ENCODE assay signal across 11 cellular contexts in genomic region chr10:119250641-119251314, GRCh38. TPM values are rescaled to one million over a fixed set of nuclear protein-coding genes. Genes with fewer than 3 reads are reported as not detected.
DNase-seq lines count a peak whose midpoint lies in the region; ATAC-seq and TF ChIP-seq lines count a peak whose summit lies in the region.
"Had no signal": no experiment of that assay in that cellular context is flagged by ENCODE, and none has a peak within 500 bp of the region (broad histone marks: within the 10 kb centered on the region; RNA-seq: fewer than 3 reads in every experiment).

No MANE protein-coding gene starts in this region.

- peaks cover 23% of the 10 kb centered on the region for H3K27me3 Mint-ChIP-seq in GM23338 (ENCODE audit: insufficient read depth, low read depth, poor library complexity)
- H3K27me3 Mint-ChIP-seq in T-helper 1 cell treated with Interleukin-12 subunit alpha and Interleukin-12 subunit beta and Interleukin-4 antibody, amounts not matched to agents 30 μg/mL and 1 μg/mL, for 36 hours (ENCODE audit: low read depth) = no peaks in the 10 kb centered on the region
- H3K27me3 Mint-ChIP-seq: central memory CD8-positive, alpha-beta T cell had no signal

- no peak overlapping the region for H2AFZ ChIP-seq in GM23338

- no peaks in the 10 kb centered on the region for H3K36me3 Mint-ChIP-seq in GM23338 (ENCODE audit: low read depth)
- H3K36me3 Mint-ChIP-seq in T-helper 1 cell treated with Interleukin-12 subunit alpha and Interleukin-12 subunit beta and Interleukin-4 antibody, amounts not matched to agents 30 μg/mL and 1 μg/mL, for 36 hours (ENCODE audit: low read depth) = no peaks in the 10 kb centered on the region

- DNase-seq in GM23338 (ENCODE audit: low spot score) = no peak
- peak; percentile 91 for DNase-seq in fibroblast of the aortic adventitia (ENCODE audit: low read depth)
- DNase-seq in NCI-H1417 (lab: John Stamatoyannopoulos, UW) = no peak
- DNase-seq: NCI-H2227 treated with DMSO at 0.1 percent for 48 hours; stimulated activated CD4-positive, alpha-beta T cell treated with anti-CD3 and anti-CD28 coated beads, Interleukin-2, amount 100 ng/mL, for 24 hours had no signal

- H3K4me2 ChIP-seq in GM23338 (0 out of 2 replicates have a peak overlapping the region, but pooled peaks have one; percentile 13), skeletal muscle satellite cell (ENCODE audit: low read length) (peak overlapping the region; percentile 4)

- no peaks in the 10 kb centered on the region for H3K79me2 ChIP-seq in GM23338 (replicated peaks; ENCODE audit: insufficient read depth)

- H3K27ac Mint-ChIP-seq in GM23338 = no peak overlapping the region
- H3K27ac Mint-ChIP-seq in T-helper 1 cell treated with Interleukin-12 subunit alpha and Interleukin-12 subunit beta and Interleukin-4 antibody, amounts not matched to agents 30 μg/mL and 1 μg/mL, for 36 hours = peak overlapping the region; percentile 53

- H3K4me3 ChIP-seq in GM23338 = no peak overlapping the region
- H3K4me3 ChIP-seq in fibroblast of the aortic adventitia (ENCODE audit: low read depth, low read length) = no peak overlapping the region
- no peak overlapping the region for H3K4me3 ChIP-seq in skeletal muscle satellite cell (ENCODE audit: low read length)

- H3F3A ChIP-seq in GM23338 (replicated peaks; ENCODE audit: low read depth) = peaks cover 4% of the 10 kb centered on the region; the same call in 1 of the 2 replicates

- no peak for ATAC-seq in GM23338
- no peak for ATAC-seq in GM21423 (IDR thresholded peaks at IDR 0.05; ENCODE audit: unreplicated experiment)
- ATAC-seq in HG03097 (IDR thresholded peaks at IDR 0.05; ENCODE audit: low FRiP score, unreplicated experiment) = no peak
- ATAC-seq in HG03571 (IDR thresholded peaks at IDR 0.05; ENCODE audit: unreplicated experiment) = no peak

- H3K36me3 ChIP-seq in GM23338 (ENCODE audit: insufficient read depth) (no peaks in the 10 kb centered on the region), skeletal muscle satellite cell (ENCODE audit: insufficient read depth, low read length) (no peaks in the 10 kb centered on the region)

- H3K4me1 ChIP-seq in GM23338 (ENCODE audit: insufficient read depth) = peaks cover 7% of the 10 kb centered on the region
- H3K4me1 ChIP-seq in skeletal muscle satellite cell (ENCODE audit: control insufficient read depth, insufficient read depth, low read length) = peaks cover 54% of the 10 kb centered on the region

- H3K4me3 Mint-ChIP-seq in GM23338 = no peak overlapping the region
- H3K4me3 Mint-ChIP-seq in T-helper 1 cell treated with Interleukin-12 subunit alpha and Interleukin-12 subunit beta and Interleukin-4 antibody, amounts not matched to agents 30 μg/mL and 1 μg/mL, for 36 hours = no peak overlapping the region
- H3K4me3 Mint-ChIP-seq: central memory CD8-positive, alpha-beta T cell had no signal

- H3K9me3 Mint-ChIP-seq in GM23338 = no peaks in the 10 kb centered on the region
- no peaks in the 10 kb centered on the region for H3K9me3 Mint-ChIP-seq in T-helper 1 cell treated with Interleukin-12 subunit alpha and Interleukin-12 subunit beta and Interleukin-4 antibody, amounts not matched to agents 30 μg/mL and 1 μg/mL, for 36 hours
- H3K9me3 Mint-ChIP-seq: central memory CD8-positive, alpha-beta T cell had no signal

- H4K20me1 ChIP-seq in GM23338 (replicated peaks; ENCODE audit: insufficient read depth) = no peaks in the 10 kb centered on the region; the same call in 1 of the 2 replicates

- H3K9ac ChIP-seq in skeletal muscle satellite cell (ENCODE audit: low read depth, low read length) = no peak overlapping the region

- H3K27ac ChIP-seq in GM23338 (ENCODE audit: low read depth) = no peak overlapping the region

- peaks cover 36% of the 10 kb centered on the region for H3K4me1 Mint-ChIP-seq in GM23338
- peaks cover 33% of the 10 kb centered on the region for H3K4me1 Mint-ChIP-seq in T-helper 1 cell treated with Interleukin-12 subunit alpha and Interleukin-12 subunit beta and Interleukin-4 antibody, amounts not matched to agents 30 μg/mL and 1 μg/mL, for 36 hours (ENCODE audit: low read depth)

- H3K27me3 ChIP-seq in GM23338 (ENCODE audit: insufficient read depth) (peaks cover 7% of the 10 kb centered on the region; the same call in 1 of the 2 replicates), skeletal muscle satellite cell (ENCODE audit: control insufficient read depth, insufficient read depth, low read length) (no peaks in the 10 kb centered on the region)

- H3K9me3 ChIP-seq in skeletal muscle satellite cell (replicated peaks; ENCODE audit: low read length) = no peaks in the 10 kb centered on the region

- no peak for TF ChIP-seq CTCF in GM23338 (conservative IDR thresholded peaks at IDR 0.05; ENCODE audit: low read depth in 2 of 2)
- no peak for TF ChIP-seq CTCF in fibroblast of the aortic adventitia (IDR thresholded peaks at IDR 0.05; ENCODE audit: insufficient read depth, low read length)

- no peaks in the 10 kb centered on the region for H3K9me2 ChIP-seq in GM23338 (ENCODE audit: insufficient read depth)

TF ChIP-seq in GM23338, 12 proteins besides CTCF, POLR2A, EP300 and RAD21:
- TF ChIP-seq NANOG (IDR thresholded peaks at IDR 0.05; ENCODE audit: borderline replicate concordance) (no peak), POLR2AphosphoS5 (IDR thresholded peaks at IDR 0.05; ENCODE audit: low read depth) (no peak), ETS1 (IDR thresholded peaks at IDR 0.05) (no peak), JUNB (IDR thresholded peaks at IDR 0.05; ENCODE audit: unreplicated experiment) (no peak), EZH2phosphoT487 (IDR thresholded peaks at IDR 0.05; ENCODE audit: unreplicated experiment) (no peak)

RNA-seq across cellular contexts. Expression of gene GRK5, which starts 43.4 kb away (rescaled TPM):
- total RNA-seq in GM23338 (2014; rRNA removed; shearing (Covaris generic)) = 0.74 and 2.0 TPM in 2 replicates
- polyA plus RNA-seq in GM23338 (2016; fragmentation: Nextera tagmentation; extraction: Ambion mirVana) = 0.50 and 0.53 TPM in 2 replicates
- total RNA-seq in fibroblast of the aortic adventitia (ENCODE audit: low replicate concordance) = 7.0 and 20.5 TPM in 2 replicates
- 5.1 and 6.8 TPM in 2 replicates for total RNA-seq in skeletal muscle satellite cell (2012; rRNA removed)
